ENCODE assay signal across 8 cellular contexts in the genomic region with DNA sequence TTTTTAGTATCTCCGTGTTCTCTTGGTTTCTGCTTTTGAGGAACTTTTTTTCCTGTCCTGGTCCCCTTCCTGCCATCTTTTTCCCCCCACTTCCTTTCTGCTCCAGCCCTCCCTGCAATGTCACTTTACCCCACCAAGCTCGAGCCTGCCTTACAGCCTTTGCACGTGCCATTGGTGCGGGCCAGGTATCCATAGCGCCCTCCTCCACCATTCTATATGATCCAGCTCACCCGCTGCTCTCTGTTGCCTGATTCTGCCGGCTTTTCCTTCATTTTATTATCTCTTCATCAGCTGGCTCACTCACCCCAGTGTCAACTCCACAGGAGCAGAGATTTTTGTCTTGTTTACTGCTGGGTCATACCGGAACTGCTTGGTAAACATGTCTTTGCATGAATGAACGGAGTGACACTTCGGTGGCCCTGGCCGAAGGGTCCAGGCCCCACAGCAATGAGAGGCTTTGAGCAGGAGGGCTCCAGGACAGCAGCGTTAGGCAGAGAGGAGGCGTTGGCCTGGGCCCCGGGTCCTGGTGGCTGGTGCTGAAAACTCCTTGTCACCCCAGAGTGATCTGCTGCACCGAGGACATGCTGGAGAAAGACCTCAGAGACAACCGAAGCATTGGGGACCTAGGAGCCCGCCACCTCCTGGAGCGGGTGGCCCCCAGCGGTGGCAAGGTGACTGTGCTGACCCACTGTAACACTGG. TPM values are rescaled to one million over a fixed set of nuclear protein-coding genes. Genes with fewer than 3 reads are reported as not detected.
A peak's percentile ranks its signal among the peaks of the same experiment; 100 is the strongest.
DNase-seq lines count a peak whose midpoint lies in the region; ATAC-seq and TF ChIP-seq lines count a peak whose summit lies in the region.

No MANE protein-coding gene starts in this region.

- H4K8ac ChIP-seq in H9 (replicated peaks; ENCODE audit: insufficient read length, low read depth, low read length), result no peak overlapping the region

- no peaks in the 10 kb centered on the region for H3K79me1 ChIP-seq in H9 (ENCODE audit: insufficient read depth, low read depth, low read length, poor library complexity, severe bottlenecking)

- H3K9me3 ChIP-seq in H9 (ENCODE audit: control insufficient read depth, low read depth, low read length) (no peaks in the 10 kb centered on the region), SU-DHL-6 (ENCODE audit: insufficient read depth, low read length) (no peaks in the 10 kb centered on the region), skeletal muscle tissue (ENCODE audit: control insufficient read depth in 3 of 3, low read length in 3 of 3) (no peaks in the 10 kb centered on the region)

- H3K36me3 Mint-ChIP-seq in H9 (ENCODE audit: insufficient read depth in 1 of 3, low read depth in 3 of 3), result peaks cover 6 to 29% (median 20%) of the 10 kb centered on the region in 3 experiments; a peak in 6 of 7 replicates

- H4K20me1 ChIP-seq in H9 (ENCODE audit: control insufficient read depth, insufficient read depth, insufficient read length) (no peaks in the 10 kb centered on the region), SU-DHL-6 (ENCODE audit: low read depth, low read length) (no peaks in the 10 kb centered on the region; the same call in 1 of the 2 replicates)

- H2BK15ac ChIP-seq in H9 (ENCODE audit: low read depth, low read length), result no peak overlapping the region

- no peak overlapping the region for H2BK5ac ChIP-seq in H9 (ENCODE audit: insufficient read length, low read length)

- H2AFZ ChIP-seq in H9 (ENCODE audit: low read length) (no peak overlapping the region), SU-DHL-6 (ENCODE audit: low read depth, low read length, severe bottlenecking) (no peak overlapping the region)

- H3K36me3 ChIP-seq in SU-DHL-6 (ENCODE audit: low read length) (no peaks in the 10 kb centered on the region; the same call in 1 of the 2 replicates), skeletal muscle tissue (ENCODE audit: control insufficient read depth in 3 of 3, insufficient read depth in 3 of 3, low read length in 3 of 3) (peaks cover 31 to 41% (median 35%) of the 10 kb centered on the region in 3 donors)

- ATAC-seq in GM19455 (IDR thresholded peaks at IDR 0.05; ENCODE audit: unreplicated experiment), result no peak

- H3K79me2 ChIP-seq in H9 (ENCODE audit: insufficient read depth, low read length) (no peaks in the 10 kb centered on the region), SU-DHL-6 (ENCODE audit: insufficient read depth, low read length) (no peaks in the 10 kb centered on the region)

- no peak overlapping the region for H3K18ac ChIP-seq in H9 (ENCODE audit: insufficient read length, low read depth, low read length)

- H3K9ac ChIP-seq in H9 (ENCODE audit: extremely low read depth, insufficient read length, low read length) (no peak overlapping the region), SU-DHL-6 (ENCODE audit: low read length) (peak overlapping the region; percentile 62), skeletal muscle tissue (ENCODE audit: low read depth in 1 of 3, low read length in 3 of 3) (peak overlapping the region; percentile 56 to 85 (median 69))

- no peak overlapping the region for H3T11ph ChIP-seq in H9 (ENCODE audit: low read length)

- no peak overlapping the region; a peak in 2 of 7 replicates for H3K27ac Mint-ChIP-seq in H9

- H2BK12ac ChIP-seq in H9 (ENCODE audit: insufficient read length, low read depth, low read length), result no peak overlapping the region

- no peak overlapping the region for H4K91ac ChIP-seq in H9 (ENCODE audit: insufficient read length, low read depth, low read length)

- no peak overlapping the region for H2BK120ac ChIP-seq in H9 (ENCODE audit: low read depth, low read length, poor library complexity, severe bottlenecking)

- 0 out of 2 replicates have a peak, but pooled peaks cover 8% of the 10 kb centered on the region for H3F3A ChIP-seq in SU-DHL-6 (ENCODE audit: insufficient read depth)

- H3K23ac ChIP-seq in H9 (ENCODE audit: insufficient read length, low read depth, low read length), result no peak overlapping the region

- H4K5ac ChIP-seq in H9 (ENCODE audit: insufficient read length, low read depth, low read length), result no peak overlapping the region

- H3K23me2 ChIP-seq in H9 (ENCODE audit: insufficient read length, low read depth, low read length, poor library complexity, severe bottlenecking), result peaks cover 4% of the 10 kb centered on the region

- DNase-seq in H9 (peak; percentile 34), foreskin fibroblast (peak in 1 of 2 donors; percentile 30), NCI-H748 (lab: John Stamatoyannopoulos, UW; ENCODE audit: unreplicated experiment) (no peak), AG20443 (ENCODE audit: low spot score) (no peak), NCI-H1436 treated with DMSO at 0.1 percent for 48 hours (lab: John Stamatoyannopoulos, UW) (no peak)

- H2AK5ac ChIP-seq in H9 (ENCODE audit: insufficient read length, low read length), result no peak overlapping the region

- H3K4me1 ChIP-seq in H9 (ENCODE audit: insufficient read depth, low read length) (no peaks in the 10 kb centered on the region; the same call in 1 of the 2 replicates), skeletal muscle tissue (ENCODE audit: control insufficient read depth in 3 of 3, insufficient read depth in 3 of 3, low read length in 3 of 3) (peaks cover 7 to 15% (median 12%) of the 10 kb centered on the region in 3 donors)

- no peak overlapping the region for H2BK20ac ChIP-seq in H9 (ENCODE audit: low read depth, low read length, poor library complexity, severe bottlenecking)

- H3K14ac ChIP-seq in H9 (ENCODE audit: insufficient read depth, low read length), result no peak overlapping the region; the same call in 1 of the 2 replicates

- peak overlapping the region; percentile 73 for H3K4me2 ChIP-seq in H9 (ENCODE audit: insufficient read depth, insufficient read length, low read length)
- peak overlapping the region; percentile 55 for H3K4me2 ChIP-seq in SU-DHL-6 (ENCODE audit: low read depth, low read length, poor library complexity, severe bottlenecking)

- H3K9me3 Mint-ChIP-seq in H9, result no peaks in the 10 kb centered on the region

- H3K4me1 Mint-ChIP-seq in H9, result peaks cover 6 to 8% of the 10 kb centered on the region in 2 experiments

- H3K27ac ChIP-seq in H9 (ENCODE audit: insufficient read length, low read depth, low read length) (no peak overlapping the region), SU-DHL-6 (ENCODE audit: low read depth, low read length) (no peak overlapping the region), skeletal muscle tissue (ENCODE audit: low read depth, low read length) (peak overlapping the region; percentile 12)

- H3K4me3 Mint-ChIP-seq in H9, result peak overlapping the region; percentile 69 to 84

- H3K4ac ChIP-seq in H9 (ENCODE audit: low read depth, low read length), result no peak overlapping the region

- no peak overlapping the region for H3K56ac ChIP-seq in H9 (ENCODE audit: insufficient read length, low read depth, low read length)

- no peaks in the 10 kb centered on the region for H3K27me3 ChIP-seq in H9 (ENCODE audit: insufficient read depth, low read length)
- H3K27me3 ChIP-seq in SU-DHL-6 (ENCODE audit: low read length), result no peaks in the 10 kb centered on the region
- no peaks in the 10 kb centered on the region for H3K27me3 ChIP-seq in skeletal muscle tissue (ENCODE audit: control insufficient read depth in 3 of 3, insufficient read depth in 3 of 3, low read length in 3 of 3)

- TF ChIP-seq CTCF in H9 (conservative IDR thresholded peaks at IDR 0.05) (no peak), SU-DHL-6 (IDR thresholded peaks at IDR 0.05; ENCODE audit: insufficient read depth, low read length, poor library complexity, severe bottlenecking) (no peak), foreskin fibroblast (IDR thresholded peaks at IDR 0.05; ENCODE audit: low read depth, low read length) (no peak)

- no CpG with 5 or more reads among the region's 19 CpGs for WGBS in H9 (ENCODE audit: extremely low coverage, insufficient read length, low lambda C conversion rate)

- H3K4me3 ChIP-seq in SU-DHL-6 (ENCODE audit: insufficient read depth, low read length, poor library complexity, severe bottlenecking), result peak overlapping the region; percentile 72
- H3K4me3 ChIP-seq in foreskin fibroblast (ENCODE audit: low read depth in 1 of 2, low read length in 2 of 2), result peak overlapping the region; percentile 59 to 73
- H3K4me3 ChIP-seq in skeletal muscle tissue (ENCODE audit: low read length in 3 of 3), result peak overlapping the region; percentile 71 to 88 (median 78)

- no peaks in the 10 kb centered on the region for H3K9me2 ChIP-seq in SU-DHL-6 (replicated peaks; ENCODE audit: insufficient read depth, low read length)

- peaks cover 1% of the 10 kb centered on the region for H3K27me3 Mint-ChIP-seq in H9 (ENCODE audit: low read depth)

RNA-seq across cellular contexts. Expression of gene MRI1, which starts 1.2 kb away (rescaled TPM):
- total RNA-seq in H9 (2021), result 17.2 and 19.5 TPM in 2 replicates
- 16.2 TPM for total RNA-seq in skeletal muscle tissue

RNA-seq across cellular contexts. Expression of gene C19orf53, which starts 8.7 kb away (rescaled TPM):
- total RNA-seq in H9 (2021) (127 and 129 TPM in 2 replicates), skeletal muscle tissue (36.0 TPM)

RNA-seq across cellular contexts. Expression of gene ZSWIM4, which starts 29.7 kb away (rescaled TPM):
- total RNA-seq in H9 (2021) (50.7 and 53.1 TPM in 2 replicates), skeletal muscle tissue (2.6 TPM)

Comparison
In these comparisons a context has a peak if more than half of its experiments do, and no peak if none do; other contexts are left out.
1. RNA of gene ZSWIM4, which starts 29.7 kb away (total RNA-seq): 50.7 to 53.1 TPM in H9; 2.6 TPM in skeletal muscle tissue (single experiment); every median in the first group is over 10 times any median in the second.
2. Peak in every context shown above with its lines, with median percentiles within 50 percentile points of each other: H3K4me3 ChIP-seq.